8 cellular contexts compared by ENCODE assay signal in the genomic region with DNA sequence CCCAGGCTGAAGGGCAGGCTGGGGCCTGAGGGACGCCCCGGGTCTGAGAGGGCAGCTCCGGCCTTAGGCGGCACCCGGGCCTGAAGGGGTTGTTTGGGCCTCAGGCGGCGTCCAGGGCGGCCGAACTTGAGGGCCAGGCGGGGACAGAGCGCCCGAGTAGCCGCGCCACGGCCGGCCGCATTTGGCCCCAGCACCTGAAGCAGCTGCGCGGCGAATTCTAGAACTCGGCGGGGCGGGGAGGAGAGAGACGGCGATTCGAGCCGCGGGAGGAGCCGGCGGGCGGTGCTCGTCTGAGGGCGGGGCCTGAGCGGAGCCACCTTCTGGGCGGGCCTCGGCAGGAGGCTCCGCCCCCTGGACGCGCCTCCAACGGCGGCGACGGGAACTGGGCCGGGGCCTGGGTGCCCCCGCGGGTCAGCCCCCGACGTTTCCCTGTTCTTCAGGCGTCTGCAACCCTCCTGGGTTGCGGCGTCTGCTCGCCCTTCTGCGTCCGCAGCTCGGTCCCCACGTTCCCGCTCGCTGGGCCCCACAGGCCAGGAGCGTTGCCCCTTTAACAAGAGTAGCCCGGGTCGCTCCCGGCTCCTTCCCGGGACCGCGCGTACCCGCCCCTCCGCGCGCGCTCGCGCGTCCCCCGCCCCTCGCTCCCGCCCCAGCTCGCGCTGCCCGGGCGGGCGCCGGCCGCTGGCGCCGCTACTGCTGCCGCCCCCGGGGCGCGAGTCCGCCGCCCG. TPM values are rescaled to one million over a fixed set of nuclear protein-coding genes. Genes with fewer than 3 reads are reported as not detected.
DNase-seq lines count a peak whose midpoint lies in the region; ATAC-seq and TF ChIP-seq lines count a peak whose summit lies in the region.

Gene INCA1, minus strand, starts transcription at position 221 of the 725 bp plus-strand sequence. CDS start 3,085 bp downstream, outside the sequence.
Gene KIF1C, plus strand, starts transcription at position 649 of the 725 bp plus-strand sequence. CDS start 2,297 bp downstream, outside the sequence.

- 1% methylated on average over 93 of the region's 93 CpGs for WGBS in ectodermal cell, 2 experiments

- ATAC-seq in GM19328 (IDR thresholded peaks at IDR 0.05; ENCODE audit: unreplicated experiment) (peak; percentile 80), HG03460 (IDR thresholded peaks at IDR 0.05; ENCODE audit: unreplicated experiment) (peak; percentile 87)
- ATAC-seq in activated CD8-positive, alpha-beta T cell treated with anti-CD3 and anti-CD28 coated beads, Interleukin-2, amount 10 ng/mL, durations not matched to agents 7 days and 5 days: peak; percentile 92

- H3K27me3 ChIP-seq in ectodermal cell (ENCODE audit: control insufficient read depth, insufficient read depth, low read length, poor library complexity, severe bottlenecking): peaks cover 24% of the 10 kb centered on the region

- H3K36me3 ChIP-seq in ectodermal cell (ENCODE audit: control insufficient read depth, insufficient read depth, low read length): peaks cover 15% of the 10 kb centered on the region

- DNase-seq in CD14-positive monocyte (ENCODE audit: low spot score) (peak; percentile 82), NCI-H82 treated with DMSO at 0.1 percent for 48 hours (lab: John Stamatoyannopoulos, UW; ENCODE audit: unreplicated experiment) (peak; percentile 81), medulla oblongata (ENCODE audit: extremely low spot score) (peak; percentile 96)
- peak; percentile 94 for DNase-seq in activated CD8-positive, alpha-beta T cell treated with anti-CD3 and anti-CD28 coated beads, Interleukin-2, amount 10 ng/mL, durations not matched to agents 7 days and 5 days
- peak; percentile 78 to 89 (median 80) for DNase-seq in stimulated activated CD4-positive, alpha-beta T cell treated with anti-CD3 and anti-CD28 coated beads, TNF-alpha, amount 100 ng/mL, for 48 hours (ENCODE audit: low read depth in 3 of 3)

- no peak for TF ChIP-seq CTCF in CD14-positive monocyte (IDR thresholded peaks at IDR 0.05)

- H3K27ac Mint-ChIP-seq in CD14-positive monocyte: peak within 1 kb of the TSS in 6 of 7 donors; percentile 66 to 88 (median 80)
- H3K27ac Mint-ChIP-seq in activated CD8-positive, alpha-beta T cell treated with anti-CD3 and anti-CD28 coated beads, Interleukin-2, amount 10 ng/mL, durations not matched to agents 7 days and 5 days: peak within 1 kb of the TSS; percentile 84

- H3K27ac ChIP-seq in ectodermal cell (ENCODE audit: insufficient read depth, low read depth, low read length, poor library complexity, severe bottlenecking): peak within 1 kb of the TSS; percentile 69

- peak within 1 kb of the TSS; percentile 85 to 91 for H3K4me3 Mint-ChIP-seq in CD14-positive monocyte
- H3K4me3 Mint-ChIP-seq in activated CD8-positive, alpha-beta T cell treated with anti-CD3 and anti-CD28 coated beads, Interleukin-2, amount 10 ng/mL, durations not matched to agents 7 days and 5 days: peak within 1 kb of the TSS; percentile 81

- peaks cover 23 to 26% of the 10 kb centered on the region in 2 donors for H3K36me3 Mint-ChIP-seq in CD14-positive monocyte
- peaks cover 18% of the 10 kb centered on the region for H3K36me3 Mint-ChIP-seq in activated CD8-positive, alpha-beta T cell treated with anti-CD3 and anti-CD28 coated beads, Interleukin-2, amount 10 ng/mL, durations not matched to agents 7 days and 5 days (ENCODE audit: low read depth)

- POLR2A ChIA-PET in activated CD8-positive, alpha-beta T cell treated with anti-CD3 and anti-CD28 coated beads, Interleukin-2, amount 10 ng/mL, durations not matched to agents 7 days and 5 days (lab: Charles Lee): interaction anchor here (0.7 to 2.6 kb wide), 6 partner anchors 9 to 194 kb away, joined by 3 to 10 read pairs (median 8); partner anchors contain the start of genes PFN1, RNF167, SLC25A11 and ZNF594

- H3K4me1 Mint-ChIP-seq in CD14-positive monocyte: peaks cover 34% of the 10 kb centered on the region
- peaks cover 18% of the 10 kb centered on the region for H3K4me1 Mint-ChIP-seq in activated CD8-positive, alpha-beta T cell treated with anti-CD3 and anti-CD28 coated beads, Interleukin-2, amount 10 ng/mL, durations not matched to agents 7 days and 5 days (ENCODE audit: low read depth)

- peaks cover 18 to 31% (median 18%) of the 10 kb centered on the region in 3 donors for H3K27me3 Mint-ChIP-seq in CD14-positive monocyte (ENCODE audit: low read depth in 3 of 3)
- peaks cover 6% of the 10 kb centered on the region for H3K27me3 Mint-ChIP-seq in activated CD8-positive, alpha-beta T cell treated with anti-CD3 and anti-CD28 coated beads, Interleukin-2, amount 10 ng/mL, durations not matched to agents 7 days and 5 days (ENCODE audit: low read depth)

- no peaks in the 10 kb centered on the region for H3K9me3 ChIP-seq in ectodermal cell (ENCODE audit: control insufficient read depth, low read length)

- intact Hi-C loops in CD14-positive monocyte (cut with micrococcal nuclease): loop anchor here (5.0 kb wide), 2 partner anchors 35 to 190 kb away; partner anchors contain the start of gene PLD2 (in 1 of the 2)

- peak within 1 kb of the TSS; percentile 89 for H3K4me3 ChIP-seq in ectodermal cell (ENCODE audit: insufficient read depth, low read depth, low read length)

- H3K9me3 Mint-ChIP-seq in CD14-positive monocyte: peaks cover 0 to 2% (median 0%) of the 10 kb centered on the region in 7 donors
- no peaks in the 10 kb centered on the region for H3K9me3 Mint-ChIP-seq in activated CD8-positive, alpha-beta T cell treated with anti-CD3 and anti-CD28 coated beads, Interleukin-2, amount 10 ng/mL, durations not matched to agents 7 days and 5 days (ENCODE audit: insufficient read depth)

- peaks cover 17% of the 10 kb centered on the region for H3K4me1 ChIP-seq in ectodermal cell (ENCODE audit: control insufficient read depth, insufficient read depth, low read length)

- CTCF ChIA-PET in activated CD8-positive, alpha-beta T cell treated with anti-CD3 and anti-CD28 coated beads, Interleukin-2, amount 10 ng/mL, durations not matched to agents 7 days and 5 days (lab: Charles Lee): interaction anchor here (1.1 to 1.8 kb wide), 4 partner anchors 9 to 89 kb away, joined by 3 to 13 read pairs (median 5); partner anchors contain the start of gene CAMTA2

RNA-seq across cellular contexts. Expression of gene INCA1, which starts in this region (rescaled TPM):
- polyA plus RNA-seq in CD14-positive monocyte: under 1 TPM; 0.38 to 0.44 TPM
- total RNA-seq in activated CD8-positive, alpha-beta T cell treated with anti-CD3 and anti-CD28 coated beads, Interleukin-2, amount 10 ng/mL, durations not matched to agents 7 days and 5 days: under 1 TPM; 0.26 to 0.29 TPM
- 0.72 TPM for polyA plus RNA-seq in ectodermal cell (2013, experiment 1 of 4)
- polyA plus RNA-seq in ectodermal cell (2013, experiment 2 of 4): 0.82 TPM
- 0.37 TPM for polyA plus RNA-seq in ectodermal cell (2013, experiment 3 of 4)
- polyA plus RNA-seq in ectodermal cell (2013, experiment 4 of 4): 1.1 TPM

RNA-seq across cellular contexts. Expression of gene KIF1C, which starts in this region (rescaled TPM):
- polyA plus RNA-seq in CD14-positive monocyte: 1 to 10 TPM; 3.6 to 3.9 TPM
- 10 to 100 TPM; 43.6 to 45.3 TPM for total RNA-seq in activated CD8-positive, alpha-beta T cell treated with anti-CD3 and anti-CD28 coated beads, Interleukin-2, amount 10 ng/mL, durations not matched to agents 7 days and 5 days
- 62.1 TPM for polyA plus RNA-seq in ectodermal cell (2013, experiment 1 of 4)
- 60.7 TPM for polyA plus RNA-seq in ectodermal cell (2013, experiment 2 of 4)
- 31.0 TPM for polyA plus RNA-seq in ectodermal cell (2013, experiment 3 of 4)
- 34.9 TPM for polyA plus RNA-seq in ectodermal cell (2013, experiment 4 of 4)

Comparison
In these comparisons a context has a peak if more than half of its experiments do, and no peak if none do; other contexts are left out.
1. Peak in every context shown above with its lines: DNase-seq, ATAC-seq, H3K4me3 ChIP-seq and H3K27ac ChIP-seq.